ENCODE assay signal across 25 cellular contexts in the genomic region with DNA sequence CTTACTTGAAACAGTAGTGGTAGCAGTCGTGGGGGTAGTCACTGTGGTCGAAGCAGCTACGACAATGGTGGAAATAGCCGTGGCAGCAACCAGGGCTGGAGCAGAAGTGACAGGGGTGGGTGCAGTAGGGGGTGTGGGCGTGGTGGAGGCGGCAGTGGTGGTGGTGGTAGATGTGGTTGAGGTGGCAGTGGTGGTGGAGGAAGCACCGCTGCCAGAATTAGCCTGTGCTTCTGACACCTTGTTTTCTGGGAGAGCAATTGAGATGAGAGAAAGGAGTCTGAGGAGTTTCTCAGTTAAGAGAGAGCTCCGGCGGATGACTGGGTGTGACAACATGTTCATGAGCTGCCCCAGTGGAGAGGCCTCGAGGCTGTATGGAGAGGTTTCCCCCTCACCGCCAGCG.
A peak's percentile ranks its signal among the peaks of the same experiment; 100 is the strongest.
DNase-seq lines count a peak whose midpoint lies in the region; ATAC-seq, FAIRE-seq and TF ChIP-seq lines count a peak whose summit lies in the region.
"Had no signal": no experiment of that assay in that cellular context is flagged by ENCODE, and none has a peak within 500 bp of the region (broad histone marks: within the 10 kb centered on the region; RNA-seq: fewer than 3 reads in every experiment).

No MANE protein-coding gene starts in this region.

- no peaks in the 10 kb centered on the region for H3K27me3 ChIP-seq in tibial nerve
- H3K27me3 ChIP-seq: adrenal gland, neutrophil, sigmoid colon, uterus had no signal

- H3K4me1 Mint-ChIP-seq in activated naive CD4-positive, alpha-beta T cell treated with anti-CD3 and anti-CD28 coated beads, Interleukin-2, amount 50 U/mL, for 24 hours = peaks cover 4% of the 10 kb centered on the region
- no peaks in the 10 kb centered on the region for H3K4me1 Mint-ChIP-seq in activated T-helper 17 cell treated with anti-CD3 and anti-CD28 coated beads, Interleukin-2, amount 50 U/mL, for 72 hours
- peaks cover 26 to 27% of the 10 kb centered on the region in 2 donors for H3K4me1 Mint-ChIP-seq in immature natural killer cell
- peaks cover 17% of the 10 kb centered on the region for H3K4me1 Mint-ChIP-seq in stimulated activated naive CD8-positive, alpha-beta T cell treated with anti-CD3 and anti-CD28 coated beads, Interleukin-15, amount 100 ng/mL, for 72 hours

- no peak for TF ChIP-seq POLR2A in tibial nerve (IDR thresholded peaks at IDR 0.05)

- no peak for FAIRE-seq in kidney (lab: Jason Lieb, UNC)

- H3K27ac ChIP-seq in tibial nerve (no peak overlapping the region), kidney (ENCODE audit: low read depth in 2 of 2, low read length in 2 of 2) (no peak overlapping the region)
- H3K27ac ChIP-seq: adrenal gland, BLaER1, neutrophil, prostate gland, sigmoid colon, uterus had no signal

- no peaks in the 10 kb centered on the region for H3K9me3 ChIP-seq in tibial nerve
- no peaks in the 10 kb centered on the region for H3K9me3 ChIP-seq in kidney (ENCODE audit: control insufficient read depth in 1 of 2, low read length in 2 of 2)
- H3K9me3 ChIP-seq: adrenal gland, BLaER1, Caco-2, neutrophil, prostate gland, sigmoid colon, SK-N-SH, uterus had no signal

- no peaks in the 10 kb centered on the region for H3K9me3 Mint-ChIP-seq in activated naive CD4-positive, alpha-beta T cell treated with anti-CD3 and anti-CD28 coated beads, Interleukin-2, amount 50 U/mL, for 24 hours
- H3K9me3 Mint-ChIP-seq in activated T-helper 17 cell treated with anti-CD3 and anti-CD28 coated beads, Interleukin-2, amount 50 U/mL, for 72 hours = no peaks in the 10 kb centered on the region
- no peaks in the 10 kb centered on the region for H3K9me3 Mint-ChIP-seq in immature natural killer cell
- H3K9me3 Mint-ChIP-seq in stimulated activated naive CD8-positive, alpha-beta T cell treated with anti-CD3 and anti-CD28 coated beads, Interleukin-15, amount 100 ng/mL, for 72 hours = no peaks in the 10 kb centered on the region

- H3K27me3 Mint-ChIP-seq in activated naive CD4-positive, alpha-beta T cell treated with anti-CD3 and anti-CD28 coated beads, Interleukin-2, amount 50 U/mL, for 24 hours = no peaks in the 10 kb centered on the region
- H3K27me3 Mint-ChIP-seq in activated T-helper 17 cell treated with anti-CD3 and anti-CD28 coated beads, Interleukin-2, amount 50 U/mL, for 72 hours = no peaks in the 10 kb centered on the region
- peaks cover 4 to 16% (median 5%) of the 10 kb centered on the region in 3 donors for H3K27me3 Mint-ChIP-seq in immature natural killer cell (ENCODE audit: low read depth in 3 of 3)
- no peaks in the 10 kb centered on the region for H3K27me3 Mint-ChIP-seq in stimulated activated naive CD8-positive, alpha-beta T cell treated with anti-CD3 and anti-CD28 coated beads, Interleukin-15, amount 100 ng/mL, for 72 hours

- TF ChIP-seq CTCF in tibial nerve (IDR thresholded peaks at IDR 0.05) = no peak
- TF ChIP-seq CTCF in kidney (IDR thresholded peaks at IDR 0.05; ENCODE audit: borderline replicate concordance, extremely low read depth, insufficient read depth) = no peak

- peaks cover 9% of the 10 kb centered on the region for H3K36me3 Mint-ChIP-seq in activated naive CD4-positive, alpha-beta T cell treated with anti-CD3 and anti-CD28 coated beads, Interleukin-2, amount 50 U/mL, for 24 hours
- H3K36me3 Mint-ChIP-seq in activated T-helper 17 cell treated with anti-CD3 and anti-CD28 coated beads, Interleukin-2, amount 50 U/mL, for 72 hours (ENCODE audit: low read depth) = peaks cover 100% of the 10 kb centered on the region
- peaks cover 3 to 42% (median 18%) of the 10 kb centered on the region in 3 donors for H3K36me3 Mint-ChIP-seq in immature natural killer cell

- no peak overlapping the region for H3K9ac ChIP-seq in kidney (ENCODE audit: low read length in 2 of 2)
- H3K9ac ChIP-seq: BLaER1, SK-N-SH had no signal

- WGBS in tibial nerve, 2 donors = 85 to 93% methylated on average over 12 of the region's 12 CpGs

- intact Hi-C loops in kidney (cut with DNase I) = no loop called here

- ATAC-seq in activated T-helper 17 cell treated with anti-CD3 and anti-CD28 coated beads, Interleukin-2, amount 50 U/mL, for 72 hours (replicated peaks) = no peak
- peak; percentile 39 for ATAC-seq in stimulated activated naive CD8-positive, alpha-beta T cell treated with anti-CD3 and anti-CD28 coated beads, Interleukin-15, amount 100 ng/mL, for 72 hours

- DNase-seq in activated naive CD4-positive, alpha-beta T cell treated with anti-CD3 and anti-CD28 coated beads, Interleukin-2, amount 50 U/mL, for 16 hours = no peak
- DNase-seq in immature natural killer cell = peak; percentile 57 to 69 (median 65)
- no peak for DNase-seq in stimulated activated naive CD8-positive, alpha-beta T cell treated with anti-CD3 and anti-CD28 coated beads, Interleukin-15, amount 100 ng/mL, for 72 hours
- DNase-seq in tibial nerve (ENCODE audit: low spot score in 2 of 2) = no peak
- no peak for DNase-seq in OCI-M1 (lab: John Stamatoyannopoulos, UW)
- no peak for DNase-seq in kidney
- DNase-seq: ACHN; activated CD4-positive, alpha-beta T cell treated with anti-CD3 and anti-CD28 coated beads for 48 hours; adrenal gland; Caco-2; DND-41; H7; KG1; MM.1S; NCI-H1417; NCI-H2081; NCI-H226; sigmoid colon; SK-N-SH; uterus had no signal

- no peak for TF ChIP-seq EP300 in tibial nerve (IDR thresholded peaks at IDR 0.05)

- H3K36me3 ChIP-seq in tibial nerve = peaks cover 0 to 97% (median 7%) of the 10 kb centered on the region in 3 donors
- peaks cover 41 to 73% of the 10 kb centered on the region in 2 donors for H3K36me3 ChIP-seq in kidney (ENCODE audit: control insufficient read depth in 1 of 2, insufficient read depth in 2 of 2, low read length in 2 of 2)
- H3K36me3 ChIP-seq: uterus had no signal

- peak overlapping the region; percentile 41 for H3K27ac Mint-ChIP-seq in activated naive CD4-positive, alpha-beta T cell treated with anti-CD3 and anti-CD28 coated beads, Interleukin-2, amount 50 U/mL, for 24 hours
- peak overlapping the region; percentile 61 for H3K27ac Mint-ChIP-seq in activated T-helper 17 cell treated with anti-CD3 and anti-CD28 coated beads, Interleukin-2, amount 50 U/mL, for 72 hours
- peak overlapping the region; percentile 50 to 78 (median 66) for H3K27ac Mint-ChIP-seq in immature natural killer cell
- H3K27ac Mint-ChIP-seq in stimulated activated naive CD8-positive, alpha-beta T cell treated with anti-CD3 and anti-CD28 coated beads, Interleukin-15, amount 100 ng/mL, for 72 hours = peak overlapping the region in 1 of 2 donors; percentile 89

- H3K4me3 ChIP-seq in tibial nerve = no peak overlapping the region
- H3K4me3 ChIP-seq in kidney (ENCODE audit: low read length in 2 of 2) = no peak overlapping the region
- H3K4me3 ChIP-seq: adrenal gland, BLaER1, prostate gland, sigmoid colon, uterus had no signal

- H3K4me1 ChIP-seq in tibial nerve = no peaks in the 10 kb centered on the region
- no peaks in the 10 kb centered on the region for H3K4me1 ChIP-seq in kidney (ENCODE audit: control insufficient read depth in 1 of 2, insufficient read depth in 1 of 2, low read depth in 1 of 2, low read length in 2 of 2)
- H3K4me1 ChIP-seq: adrenal gland, BLaER1, Caco-2, prostate gland, sigmoid colon, uterus had no signal

- H3K4me3 Mint-ChIP-seq in activated naive CD4-positive, alpha-beta T cell treated with anti-CD3 and anti-CD28 coated beads, Interleukin-2, amount 50 U/mL, for 24 hours = no peak overlapping the region
- no peak overlapping the region for H3K4me3 Mint-ChIP-seq in activated T-helper 17 cell treated with anti-CD3 and anti-CD28 coated beads, Interleukin-2, amount 50 U/mL, for 72 hours
- peak overlapping the region; percentile 28 to 64 (median 49) for H3K4me3 Mint-ChIP-seq in immature natural killer cell
- H3K4me3 Mint-ChIP-seq in stimulated activated naive CD8-positive, alpha-beta T cell treated with anti-CD3 and anti-CD28 coated beads, Interleukin-15, amount 100 ng/mL, for 72 hours = no peak overlapping the region

Comparison
In these comparisons a context has a peak if more than half of its experiments do, and no peak if none do; other contexts are left out.
1. H3K4me3 Mint-ChIP-seq: peak in immature natural killer cell (5 of 5); none in activated naive CD4-positive, alpha-beta T cell treated with anti-CD3 and anti-CD28 coated beads, Interleukin-2, amount 50 U/mL, for 24 hours (single experiment), activated T-helper 17 cell treated with anti-CD3 and anti-CD28 coated beads, Interleukin-2, amount 50 U/mL, for 72 hours (single experiment) and stimulated activated naive CD8-positive, alpha-beta T cell treated with anti-CD3 and anti-CD28 coated beads, Interleukin-15, amount 100 ng/mL, for 72 hours (0 of 2).
2. DNase-seq: peak in immature natural killer cell (3 of 3); none in activated naive CD4-positive, alpha-beta T cell treated with anti-CD3 and anti-CD28 coated beads, Interleukin-2, amount 50 U/mL, for 16 hours (single experiment), stimulated activated naive CD8-positive, alpha-beta T cell treated with anti-CD3 and anti-CD28 coated beads, Interleukin-15, amount 100 ng/mL, for 72 hours (0 of 2), tibial nerve (0 of 2), OCI-M1 (single experiment) and kidney (single experiment).